Comparison of ENCODE assay signal across 8 cellular contexts in genomic region chr11:11966826-11967668, GRCh38. TPM values are rescaled to one million over a fixed set of nuclear protein-coding genes. Genes with fewer than 3 reads are reported as not detected.
A peak's percentile ranks its signal among the peaks of the same experiment; 100 is the strongest.
DNase-seq lines count a peak whose midpoint lies in the region; ATAC-seq and TF ChIP-seq lines count a peak whose summit lies in the region.

No MANE protein-coding gene starts in this region.

- TF ChIP-seq CTCF in SK-N-SH (IDR thresholded peaks at IDR 0.05): peak; percentile 76
- peak; percentile 50 for TF ChIP-seq CTCF in hepatocyte (IDR thresholded peaks at IDR 0.05; ENCODE audit: poor library complexity)

- H2AFZ ChIP-seq in SK-N-SH (ENCODE audit: low read depth) (no peak overlapping the region), hepatocyte (no peak overlapping the region)

- H3K4me1 ChIP-seq in SK-N-SH (ENCODE audit: control insufficient read depth in 1 of 2, insufficient read depth in 2 of 2, low read depth in 1 of 2, low read length in 1 of 2) (peaks cover 22 to 80% of the 10 kb centered on the region in 2 experiments), hepatocyte (ENCODE audit: insufficient read depth) (peaks cover 16% of the 10 kb centered on the region)

- no peaks in the 10 kb centered on the region for H3K27me3 ChIP-seq in SK-N-SH (ENCODE audit: insufficient read depth)
- no peaks in the 10 kb centered on the region for H3K27me3 ChIP-seq in hepatocyte

- H4K20me1 ChIP-seq in SK-N-SH (ENCODE audit: insufficient read depth) (no peaks in the 10 kb centered on the region), hepatocyte (ENCODE audit: insufficient read depth, poor library complexity, severe bottlenecking) (no peaks in the 10 kb centered on the region)

- H3K36me3 Mint-ChIP-seq in activated naive CD8-positive, alpha-beta T cell treated with anti-CD3 and anti-CD28 coated beads for 36 hours: peaks cover 2% of the 10 kb centered on the region

- POLR2A ChIA-PET in SK-N-SH (lab: Yijun Ruan, JAX): interaction anchor here (1.7 kb wide), 1 partner anchor 12 kb away, joined by 10 read pairs; no protein-coding TSS in a partner anchor

- no peaks in the 10 kb centered on the region for H3K9me3 ChIP-seq in SK-N-SH
- no peaks in the 10 kb centered on the region for H3K9me3 ChIP-seq in hepatocyte (ENCODE audit: low read depth)

- ATAC-seq in GM21447 (IDR thresholded peaks at IDR 0.05; ENCODE audit: unreplicated experiment) (peak; percentile 95), GM18870 (IDR thresholded peaks at IDR 0.05; ENCODE audit: unreplicated experiment) (no peak)

- H3K9me3 Mint-ChIP-seq in activated naive CD8-positive, alpha-beta T cell treated with anti-CD3 and anti-CD28 coated beads for 36 hours: no peaks in the 10 kb centered on the region

- WGBS in SK-N-SH (ENCODE audit: low lambda C conversion rate): 78% methylated on average over 11 of the region's 15 CpGs
- WGBS in hepatocyte (ENCODE audit: low lambda C conversion rate, missing lambda C conversion rate): 69% methylated on average over 15 of the region's 15 CpGs

- H3K27ac Mint-ChIP-seq in activated naive CD8-positive, alpha-beta T cell treated with anti-CD3 and anti-CD28 coated beads for 36 hours: no peak overlapping the region

- H3K27ac ChIP-seq in SK-N-SH (ENCODE audit: low read depth in 2 of 2, low read length in 1 of 2) (peak overlapping the region; percentile 85 to 100; a peak in 3 of 4 replicates), hepatocyte (no peak overlapping the region)

- H3K4me2 ChIP-seq in SK-N-SH (no peak overlapping the region), hepatocyte (no peak overlapping the region)

- H3K9ac ChIP-seq in SK-N-SH: no peak overlapping the region

- H3F3A ChIP-seq in SK-N-SH (replicated peaks; ENCODE audit: insufficient read depth): peaks cover 23% of the 10 kb centered on the region

- H3K9me2 ChIP-seq in SK-N-SH: no peaks in the 10 kb centered on the region
- no peaks in the 10 kb centered on the region for H3K9me2 ChIP-seq in hepatocyte (replicated peaks; ENCODE audit: insufficient read depth)

- no peak overlapping the region for H3K4me3 Mint-ChIP-seq in activated naive CD8-positive, alpha-beta T cell treated with anti-CD3 and anti-CD28 coated beads for 36 hours

- H3K4me3 ChIP-seq in SK-N-SH (ENCODE audit: low read depth in 2 of 2, low read length in 1 of 2): no peak overlapping the region; a peak in 1 of 4 replicates
- H3K4me3 ChIP-seq in hepatocyte: no peak overlapping the region

- DNase-seq in EH (ENCODE audit: low read depth) (peak; percentile 70), HUDEP-2 (lab: John Stamatoyannopoulos, UW; ENCODE audit: unreplicated experiment in 76 of 76) (peak in 67 of 76 experiments; percentile 3 to 80 (median 52)), SK-N-SH (peak; percentile 77), hepatocyte (ENCODE audit: low spot score) (peak; percentile 74)
- peak; percentile 69 for DNase-seq in activated naive CD8-positive, alpha-beta T cell treated with anti-CD3 and anti-CD28 coated beads for 36 hours
- peak; percentile 63 for DNase-seq in stimulated activated CD4-positive, alpha-beta T cell treated with anti-CD3 and anti-CD28 coated beads, Interleukin-12 subunit alpha, Interleukin-12 subunit beta, amount 100 ng/mL, for 4 hours

- H3K27me3 Mint-ChIP-seq in activated naive CD8-positive, alpha-beta T cell treated with anti-CD3 and anti-CD28 coated beads for 36 hours: peaks cover 4% of the 10 kb centered on the region

- no peak for TF ChIP-seq EP300 in SK-N-SH (IDR thresholded peaks at IDR 0.05; ENCODE audit: borderline replicate concordance in 1 of 2, low read depth in 1 of 2, low read length in 1 of 2)

- peak; percentile 64 for TF ChIP-seq RAD21 in SK-N-SH (IDR thresholded peaks at IDR 0.05; ENCODE audit: low read length)

- H3K36me3 ChIP-seq in SK-N-SH (replicated peaks in 1 of 2; ENCODE audit: control insufficient read depth in 1 of 2, insufficient read depth in 2 of 2, low read length in 1 of 2): peaks cover 52 to 60% of the 10 kb centered on the region in 2 experiments
- H3K36me3 ChIP-seq in hepatocyte (replicated peaks; ENCODE audit: insufficient read depth, low read depth): no peaks in the 10 kb centered on the region

- peaks cover 2% of the 10 kb centered on the region for H3K4me1 Mint-ChIP-seq in activated naive CD8-positive, alpha-beta T cell treated with anti-CD3 and anti-CD28 coated beads for 36 hours

- H3K79me2 ChIP-seq in SK-N-SH (ENCODE audit: insufficient read depth) (peaks cover 27% of the 10 kb centered on the region), hepatocyte (no peaks in the 10 kb centered on the region)

- CTCF ChIA-PET in SK-N-SH (lab: Yijun Ruan, JAX): interaction anchor here (0.6 to 5.0 kb wide), 41 partner anchors 9 to 322 kb away, joined by 3 to 39 read pairs (median 4); partner anchors contain the start of genes DKK3 and USP47

TF ChIP-seq in SK-N-SH, 30 proteins besides CTCF, POLR2A, EP300 and RAD21 (continues in another document):
- TF ChIP-seq TEAD4 (IDR thresholded peaks at IDR 0.05; ENCODE audit: borderline replicate concordance, insufficient read depth) (no peak), TCF12 (IDR thresholded peaks at IDR 0.05) (0 out of 2 replicates have a peak, but pooled peaks have one; percentile 25), MXI1 (IDR thresholded peaks at IDR 0.05; ENCODE audit: low read depth, low read length) (no peak), TAF1 (IDR thresholded peaks at IDR 0.05; ENCODE audit: borderline replicate concordance, low read depth, low read length) (no peak), SIN3A (IDR thresholded peaks at IDR 0.05; ENCODE audit: borderline replicate concordance, low read depth, low read length) (no peak; the same call in 1 of the 2 replicates), RCOR1 (IDR thresholded peaks at IDR 0.05; ENCODE audit: low read length) (no peak), MAX (IDR thresholded peaks at IDR 0.05; ENCODE audit: low read depth) (no peak), GABPA (IDR thresholded peaks at IDR 0.05; ENCODE audit: low read depth) (no peak), EZH2phosphoT487 (IDR thresholded peaks at IDR 0.05; ENCODE audit: borderline replicate concordance, low read depth) (no peak), FOXJ3 (CRISPR knock-in tag; IDR thresholded peaks at IDR 0.05) (peak; percentile 38; the same call in 1 of the 2 replicates), SMC3 (IDR thresholded peaks at IDR 0.05; ENCODE audit: low read depth, low read length) (peak; percentile 39; the same call in 1 of the 2 replicates), REST (IDR thresholded peaks at IDR 0.05; ENCODE audit: low read depth, low read length) (no peak), FOXM1 (IDR thresholded peaks at IDR 0.05; ENCODE audit: low read depth) (no peak), FOSL2 (IDR thresholded peaks at IDR 0.05; ENCODE audit: borderline replicate concordance, low read depth) (no peak), GATA2 (CRISPR knock-in tag; IDR thresholded peaks at IDR 0.05) (no peak), JUND (IDR thresholded peaks at IDR 0.05) (no peak), USF2 (IDR thresholded peaks at IDR 0.05; ENCODE audit: borderline replicate concordance, low read depth, low read length) (no peak)

RNA-seq across cellular contexts. Expression of gene DKK3, which starts 41.4 kb away (rescaled TPM):
- polyA plus RNA-seq in SK-N-SH (2012; rRNA removed) (1,174 and 1,491 TPM in 2 replicates), hepatocyte (64.3 and 66.0 TPM in 2 replicates)
- polyA plus RNA-seq in SK-N-SH (2012; cell fraction: cytosol; rRNA removed): 1,028 and 1,442 TPM in 2 replicates
- 933 and 1,160 TPM in 2 replicates for polyA plus RNA-seq in SK-N-SH (2012; cell fraction: nucleus; rRNA removed)
- under 1 TPM in 1 of 2 experiments, not detected in 1; 0.46 TPM for total RNA-seq in activated naive CD8-positive, alpha-beta T cell treated with anti-CD3 and anti-CD28 coated beads for 36 hours
- 66.6 and 71.3 TPM in 2 replicates for total RNA-seq in hepatocyte

Comparison
In these comparisons a context has a peak if more than half of its experiments do, and no peak if none do; other contexts are left out.
1. RNA of gene DKK3, which starts 41.4 kb away (total RNA-seq): 66.6 to 71.3 TPM in hepatocyte; 0.46 TPM in activated naive CD8-positive, alpha-beta T cell treated with anti-CD3 and anti-CD28 coated beads for 36 hours; every median in the first group is over 10 times any median in the second.
2. Peak in every context shown above with its lines, with median percentiles within 50 percentile points of each other: DNase-seq.